Comparison of ENCODE assay signal across 20 cellular contexts in genomic region chr5:117058740-117059139, GRCh38.
"Had no signal": no experiment of that assay in that cellular context is flagged by ENCODE, and none has a peak within 500 bp of the region (broad histone marks: within the 10 kb centered on the region; RNA-seq: fewer than 3 reads in every experiment).

No MANE protein-coding gene starts in this region.

- H3K4me3 ChIP-seq: left ventricle myocardium inferior, lung, pancreas, psoas muscle, right atrium auricular region, right lobe of liver, skin epidermis, stomach, testis, thyroid gland, transverse colon, upper lobe of left lung, vagina had no signal

- DNase-seq: head of caudate nucleus; hippocampal formation; left ventricle myocardium inferior; naive thymus-derived CD8-positive, alpha-beta T cell; nucleus accumbens; pancreas; psoas muscle; right lobe of liver; stimulated activated CD4-positive, alpha-beta T cell treated with anti-CD3 and anti-CD28 coated beads, Interleukin-4, amount 100 ng/mL, for 1 hour; stimulated activated naive B cell treated with anti-CD40 and anti-IgM and Interleukin-4, amounts not matched to agents 10 μg/mL and 1 μg/mL and 100 μg/mL, for 72 hours; stimulated activated naive CD8-positive, alpha-beta T cell treated with anti-CD3 and anti-CD28 coated beads, Interleukin-15, Interleukin-2, amounts not matched to agents 100 U/mL and 50 U/mL, for 24 hours; stomach; testis; thyroid gland; transverse colon; upper lobe of left lung had no signal

- ATAC-seq: naive thymus-derived CD8-positive, alpha-beta T cell; pancreas; psoas muscle; right lobe of liver; stimulated activated naive B cell treated with anti-CD40 and anti-IgM and Interleukin-4, amounts not matched to agents 10 μg/mL and 1 μg/mL and 100 μg/mL, for 72 hours; stimulated activated naive CD8-positive, alpha-beta T cell treated with anti-CD3 and anti-CD28 coated beads, Interleukin-15, Interleukin-2, amounts not matched to agents 100 U/mL and 50 U/mL, for 24 hours had no signal
